ENCODE assay signal across 35 cellular contexts in genomic region chr11:61743486-61744095, GRCh38.
"Had no signal": no experiment of that assay in that cellular context is flagged by ENCODE, and none has a peak within 500 bp of the region (broad histone marks: within the 10 kb centered on the region; RNA-seq: fewer than 3 reads in every experiment).

No MANE protein-coding gene starts in this region.

- ATAC-seq: activated CD8-positive, alpha-beta T cell treated with anti-CD3 and anti-CD28 coated beads for 36 hours; activated T-cell treated with anti-CD3 and anti-CD28 coated beads, Interleukin-2, amount 50 U/mL, for 4 hours; activated T-helper 17 cell treated with anti-CD3 and anti-CD28 coated beads, Interleukin-2, amount 50 U/mL, for 72 hours; effector memory CD8-positive, alpha-beta T cell; esophagus mucosa; heart left ventricle; T-helper 17 cell had no signal

- H3K9me3 Mint-ChIP-seq: activated CD8-positive, alpha-beta T cell treated with anti-CD3 and anti-CD28 coated beads for 36 hours; activated T-cell treated with anti-CD3 and anti-CD28 coated beads, Interleukin-2, amount 50 U/mL, for 4 hours; activated T-helper 17 cell treated with anti-CD3 and anti-CD28 coated beads, Interleukin-2, amount 50 U/mL, for 72 hours; central memory CD8-positive, alpha-beta T cell; effector memory CD8-positive, alpha-beta T cell; T-helper 2 cell treated with Interferon-gamma antibody and Interleukin-4, amounts not matched to agents 5 μg/mL and 100 μg/mL, for 36 hours had no signal

- H3K36me3 Mint-ChIP-seq: activated naive CD8-positive, alpha-beta T cell had no signal

- H3K4me3 Mint-ChIP-seq: activated CD8-positive, alpha-beta T cell treated with anti-CD3 and anti-CD28 coated beads for 36 hours; activated naive CD8-positive, alpha-beta T cell; activated T-cell treated with anti-CD3 and anti-CD28 coated beads, Interleukin-2, amount 50 U/mL, for 4 hours; activated T-helper 17 cell treated with anti-CD3 and anti-CD28 coated beads, Interleukin-2, amount 50 U/mL, for 72 hours; central memory CD8-positive, alpha-beta T cell; effector memory CD8-positive, alpha-beta T cell; T-helper 17 cell; T-helper 2 cell treated with Interferon-gamma antibody and Interleukin-4, amounts not matched to agents 5 μg/mL and 100 μg/mL, for 36 hours had no signal

- DNase-seq: activated CD4-positive, alpha-beta T cell treated with anti-CD3 and anti-CD28 coated beads for 1 hour; activated CD4-positive, alpha-beta T cell treated with anti-CD3 and anti-CD28 coated beads for 4 hours; activated CD4-positive, alpha-beta T cell treated with anti-CD3 and anti-CD28 coated beads, Interleukin-2, amount 50 U/mL, for 1 hour; activated CD4-positive, alpha-beta T cell treated with anti-CD3 and anti-CD28 coated beads, Interleukin-2, amount 50 U/mL, for 48 hours; activated CD4-positive, CD25-positive, alpha-beta regulatory T cell; activated CD8-positive, alpha-beta memory T cell treated with anti-CD3 and anti-CD28 coated beads for 24 hours; activated CD8-positive, alpha-beta T cell treated with anti-CD3 and anti-CD28 coated beads for 36 hours; activated effector memory CD4-positive, alpha-beta T cell treated with Interleukin-2 at 50 U/mL for 16 hours; activated gamma-delta T cell treated with Interleukin-2 at 50 U/mL for 16 hours; activated naive CD4-positive, alpha-beta T cell treated with anti-CD3 and anti-CD28 coated beads, Interleukin-2, amount 50 U/mL, for 16 hours; activated naive CD4-positive, alpha-beta T cell treated with Interleukin-2 at 50 U/mL for 16 hours; activated T-cell treated with anti-CD3 and anti-CD28 coated beads, Interleukin-2, amount 50 U/mL, for 4 hours; amniotic stem cell; anterior cingulate cortex; brain microvascular endothelial cell; dermis blood vessel endothelial cell; effector CD4-positive, alpha-beta T cell; effector memory CD8-positive, alpha-beta T cell; foreskin fibroblast; heart left ventricle; T-helper 1 cell; T-helper 17 cell; T1000 had no signal

- H3K9me3 ChIP-seq: heart left ventricle had no signal

- H3K27me3 ChIP-seq: brain microvascular endothelial cell, heart left ventricle had no signal

- H3K27ac ChIP-seq: brain microvascular endothelial cell, coronary artery, epithelial cell of prostate had no signal

- H3K4me3 ChIP-seq: coronary artery, heart left ventricle had no signal

- FAIRE-seq: astrocyte, bronchial epithelial cell, endometrium, endothelial cell of umbilical vein, frontal cortex had no signal

- H3K27me3 Mint-ChIP-seq: activated naive CD8-positive, alpha-beta T cell; activated T-helper 17 cell treated with anti-CD3 and anti-CD28 coated beads, Interleukin-2, amount 50 U/mL, for 72 hours had no signal

- H3K4me1 Mint-ChIP-seq: activated T-helper 17 cell treated with anti-CD3 and anti-CD28 coated beads, Interleukin-2, amount 50 U/mL, for 72 hours; central memory CD8-positive, alpha-beta T cell; T-helper 17 cell had no signal

- H3K27ac Mint-ChIP-seq: activated CD8-positive, alpha-beta T cell treated with anti-CD3 and anti-CD28 coated beads for 36 hours; activated naive CD8-positive, alpha-beta T cell; activated T-helper 17 cell treated with anti-CD3 and anti-CD28 coated beads, Interleukin-2, amount 50 U/mL, for 72 hours; effector memory CD8-positive, alpha-beta T cell; T-helper 17 cell; T-helper 2 cell treated with Interferon-gamma antibody and Interleukin-4, amounts not matched to agents 5 μg/mL and 100 μg/mL, for 36 hours had no signal
